In genomic region chr20:31822421-31823330, GRCh38 we compare ENCODE assay signal across 1 cellular context.
TF ChIP-seq lines count a peak whose summit lies in the region.

No MANE protein-coding gene starts in this region.

TF ChIP-seq in HEK293, 187 proteins besides CTCF, POLR2A, EP300 and RAD21 (continued from another document and continues in another):
- TF ChIP-seq ZNF155 (tag by site-specific recombination; IDR thresholded peaks at IDR 0.05) (no peak), MZF1 (tag by site-specific recombination; IDR thresholded peaks at IDR 0.05; ENCODE audit: borderline replicate concordance) (no peak), ZNF184 (tag by site-specific recombination; IDR thresholded peaks at IDR 0.05) (no peak), ZNF362 (tag by site-specific recombination; IDR thresholded peaks at IDR 0.05) (no peak), ZFP37 (tag by site-specific recombination; IDR thresholded peaks at IDR 0.05) (no peak), ZNF391 (tag by site-specific recombination; IDR thresholded peaks at IDR 0.05; ENCODE audit: borderline replicate concordance, low read depth) (no peak), ZXDB (tag by site-specific recombination; IDR thresholded peaks at IDR 0.05) (0 out of 2 replicates have a peak, but pooled peaks have one; percentile 42), ZNF202 (tag by site-specific recombination; IDR thresholded peaks at IDR 0.05; ENCODE audit: borderline replicate concordance) (no peak), ZNF423 (tag by site-specific recombination; IDR thresholded peaks at IDR 0.05) (no peak), OSR2 (tag by site-specific recombination; IDR thresholded peaks at IDR 0.05) (no peak), SETDB1 (IDR thresholded peaks at IDR 0.05; ENCODE audit: insufficient read length, low read length) (no peak), PRDM10 (tag by site-specific recombination; IDR thresholded peaks at IDR 0.05) (0 out of 2 replicates have a peak, but pooled peaks have one; percentile 7), ZBTB1 (tag by site-specific recombination; IDR thresholded peaks at IDR 0.05) (no peak), ZNF324 (tag by site-specific recombination; IDR thresholded peaks at IDR 0.05) (0 out of 2 replicates have a peak, but pooled peaks have one; percentile 40), ZNF791 (tag by site-specific recombination; IDR thresholded peaks at IDR 0.05) (no peak), KLF17 (tag by site-specific recombination; IDR thresholded peaks at IDR 0.05) (peak; percentile 62; the same call in 1 of the 2 replicates), ZNF548 (tag by site-specific recombination; IDR thresholded peaks at IDR 0.05) (no peak), ZNF404 (tag by site-specific recombination; IDR thresholded peaks at IDR 0.05) (no peak), RBAK (tag by site-specific recombination; IDR thresholded peaks at IDR 0.05) (no peak), HOXC10 (CRISPR knock-in tag; IDR thresholded peaks at IDR 0.05) (no peak), ZNF629 (tag by site-specific recombination; IDR thresholded peaks at IDR 0.05) (no peak), FEZF1 (tag by site-specific recombination; IDR thresholded peaks at IDR 0.05) (no peak), SCRT1 (tag by site-specific recombination; IDR thresholded peaks at IDR 0.05; ENCODE audit: borderline replicate concordance) (no peak), ZNF530 (tag by site-specific recombination; IDR thresholded peaks at IDR 0.05; ENCODE audit: low read depth) (no peak), ZBTB48 (tag by site-specific recombination; IDR thresholded peaks at IDR 0.05) (0 out of 2 replicates have a peak, but pooled peaks have one; percentile 29), SP7 (tag by site-specific recombination; IDR thresholded peaks at IDR 0.05) (peak; percentile 81; the same call in 1 of the 2 replicates), SP3 (tag by site-specific recombination; IDR thresholded peaks at IDR 0.05) (peak; percentile 64), ZNF221 (tag by site-specific recombination; IDR thresholded peaks at IDR 0.05; ENCODE audit: borderline replicate concordance) (no peak), SCRT2 (tag by site-specific recombination; IDR thresholded peaks at IDR 0.05) (no peak), ZSCAN5A (tag by site-specific recombination; IDR thresholded peaks at IDR 0.05) (no peak), ZNF394 (tag by site-specific recombination; IDR thresholded peaks at IDR 0.05; ENCODE audit: borderline replicate concordance) (peak; percentile 13; the same call in 1 of the 2 replicates), MYNN (tag by site-specific recombination; IDR thresholded peaks at IDR 0.05; ENCODE audit: borderline replicate concordance) (no peak), ZNF639 (tag by site-specific recombination; IDR thresholded peaks at IDR 0.05) (no peak), GFI1B (tag by site-specific recombination; IDR thresholded peaks at IDR 0.05) (no peak), ZSCAN4 (tag by site-specific recombination; IDR thresholded peaks at IDR 0.05) (no peak), ZNF501 (tag by site-specific recombination; IDR thresholded peaks at IDR 0.05) (no peak), ZNF776 (tag by site-specific recombination; IDR thresholded peaks at IDR 0.05; ENCODE audit: borderline replicate concordance) (no peak), ZNF837 (tag by site-specific recombination; IDR thresholded peaks at IDR 0.05) (no peak), PRDM4 (tag by site-specific recombination; IDR thresholded peaks at IDR 0.05) (no peak), ZNF449 (tag by site-specific recombination; IDR thresholded peaks at IDR 0.05) (peak; percentile 20; the same call in 1 of the 2 replicates), ZNF585B (tag by site-specific recombination; IDR thresholded peaks at IDR 0.05) (no peak), ZNF571 (tag by site-specific recombination; IDR thresholded peaks at IDR 0.05) (no peak), ZNF768 (tag by site-specific recombination; IDR thresholded peaks at IDR 0.05) (no peak), MEIS1 (CRISPR knock-in tag; IDR thresholded peaks at IDR 0.05; ENCODE audit: borderline replicate concordance) (no peak; the same call in 1 of the 2 replicates), ZSCAN30 (tag by site-specific recombination; IDR thresholded peaks at IDR 0.05) (peak; percentile 54; the same call in 1 of the 2 replicates), ZNF433 (tag by site-specific recombination; IDR thresholded peaks at IDR 0.05; ENCODE audit: low read depth) (no peak), ZIC2 (tag by site-specific recombination; IDR thresholded peaks at IDR 0.05) (peak; percentile 58; the same call in 1 of the 2 replicates), ZNF140 (tag by site-specific recombination; IDR thresholded peaks at IDR 0.05) (no peak), ZBTB20 (tag by site-specific recombination; IDR thresholded peaks at IDR 0.05) (no peak), ZNF26 (tag by site-specific recombination; IDR thresholded peaks at IDR 0.05) (no peak), ZNF350 (tag by site-specific recombination; IDR thresholded peaks at IDR 0.05) (no peak), ZNF488 (tag by site-specific recombination; IDR thresholded peaks at IDR 0.05) (no peak), ZNF521 (tag by site-specific recombination; IDR thresholded peaks at IDR 0.05) (no peak), EGR2 (tag by site-specific recombination; IDR thresholded peaks at IDR 0.05; ENCODE audit: low read depth) (peak; percentile 22; the same call in 1 of the 2 replicates), KLF7 (tag by site-specific recombination; IDR thresholded peaks at IDR 0.05; ENCODE audit: borderline replicate concordance) (peak; percentile 63; the same call in 1 of the 2 replicates)
